ENCODE assay signal across 8 cellular contexts in the genomic region with DNA sequence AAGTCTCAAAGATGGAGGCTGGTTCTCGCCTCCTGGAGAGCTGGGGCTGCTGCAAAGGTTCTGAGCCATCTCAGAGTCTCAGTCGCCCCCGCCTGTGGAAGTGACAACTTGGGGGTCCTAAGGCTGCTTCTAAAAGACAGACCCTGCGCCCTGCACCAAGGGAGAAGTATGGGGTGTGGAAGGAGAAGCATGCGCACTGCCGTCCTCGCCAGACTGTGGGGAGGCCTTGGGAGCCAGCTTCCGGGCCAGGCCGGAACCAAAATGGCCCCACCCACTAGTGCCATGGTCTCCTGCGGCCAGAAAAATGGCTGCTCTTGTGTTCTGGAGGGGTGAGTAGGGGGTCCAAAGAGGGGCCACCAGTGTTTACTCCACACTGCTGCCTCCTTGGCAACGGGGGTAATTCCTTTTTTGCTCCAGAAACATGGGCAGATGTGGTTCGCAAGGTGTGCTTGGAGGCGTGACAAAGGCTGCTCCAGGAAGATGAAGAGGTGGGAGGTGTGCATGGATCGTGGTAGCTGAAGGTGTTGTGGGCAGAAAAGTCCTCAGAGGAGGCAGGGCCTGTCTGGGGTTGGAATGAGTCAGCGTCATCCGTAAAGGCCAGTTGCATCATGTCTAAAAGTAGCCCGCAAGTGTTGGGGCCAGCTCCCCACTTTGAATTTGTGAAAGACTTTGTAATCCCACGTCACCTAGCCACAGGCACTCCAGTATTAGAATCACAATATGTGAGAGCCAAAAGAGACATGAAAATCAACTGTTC.
DNase-seq lines count a peak whose midpoint lies in the region; ATAC-seq and TF ChIP-seq lines count a peak whose summit lies in the region.

No MANE protein-coding gene starts in this region.

- intact Hi-C loops in Calu3 (cut with micrococcal nuclease; ENCODE audit: unreplicated experiment): no loop called here

- H3K27me3 Mint-ChIP-seq in Calu3 (ENCODE audit: unreplicated experiment) (no peaks in the 10 kb centered on the region), progenitor cell of endocrine pancreas (no peaks in the 10 kb centered on the region)

- H3K4me1 Mint-ChIP-seq in Calu3 (ENCODE audit: low read depth, unreplicated experiment): peaks cover 14% of the 10 kb centered on the region
- peaks cover 14% of the 10 kb centered on the region for H3K4me1 Mint-ChIP-seq in progenitor cell of endocrine pancreas (ENCODE audit: low read depth)

- H3K4me3 Mint-ChIP-seq in Calu3 (ENCODE audit: low read depth, unreplicated experiment) (no peak overlapping the region), progenitor cell of endocrine pancreas (ENCODE audit: low read depth) (no peak overlapping the region)

- in situ Hi-C loops in GM13977 (cut with MboI; ENCODE audit: low pct_unique_long_range_greater_than_20kb, low sequenced_read_pairs, unreplicated experiment): no loop called here

- DNase-seq in GM13977 (ENCODE audit: low spot score): peak; percentile 72
- peak; percentile 87 to 90 for DNase-seq in NOMO-1 (lab: John Stamatoyannopoulos, UW; ENCODE audit: unreplicated experiment in 2 of 2)
- peak; percentile 78 for DNase-seq in iris pigment epithelial cell (ENCODE audit: low read depth)
- DNase-seq in Calu3: no peak
- DNase-seq in progenitor cell of endocrine pancreas (ENCODE audit: low spot score, unreplicated experiment): no peak

- peak; percentile 65 for ATAC-seq in HG02571 (IDR thresholded peaks at IDR 0.05; ENCODE audit: unreplicated experiment)
- ATAC-seq in HG03159 (IDR thresholded peaks at IDR 0.05; ENCODE audit: unreplicated experiment): no peak
- ATAC-seq in HG03354 (IDR thresholded peaks at IDR 0.05; ENCODE audit: poor library complexity, severe bottlenecking, unreplicated experiment): no peak

- BruUV-seq in Calu3 (replicated peaks; lab: Mats Ljungman, UMichigan): no TSS peak

- peaks cover 3% of the 10 kb centered on the region for H3K9me3 Mint-ChIP-seq in Calu3 (ENCODE audit: low read depth, unreplicated experiment)
- H3K9me3 Mint-ChIP-seq in progenitor cell of endocrine pancreas (ENCODE audit: low read depth): no peaks in the 10 kb centered on the region

- H3K36me3 Mint-ChIP-seq in Calu3 (ENCODE audit: insufficient read depth, unreplicated experiment): no peaks in the 10 kb centered on the region
- no peaks in the 10 kb centered on the region for H3K36me3 Mint-ChIP-seq in progenitor cell of endocrine pancreas (ENCODE audit: insufficient read depth)

- H3K27ac Mint-ChIP-seq in Calu3 (ENCODE audit: unreplicated experiment) (no peak overlapping the region), progenitor cell of endocrine pancreas (no peak overlapping the region)

- CTCF ChIA-PET in Calu3 (lab: Charles Lee): no interaction called here

- TF ChIP-seq CTCF in GM13977 (IDR thresholded peaks at IDR 0.05; ENCODE audit: extremely low read depth, insufficient read depth, missing control alignments): no peak
- TF ChIP-seq CTCF in Calu3 (IDR thresholded peaks at IDR 0.05; ENCODE audit: unreplicated experiment): no peak
- TF ChIP-seq CTCF in progenitor cell of endocrine pancreas (IDR thresholded peaks at IDR 0.05; ENCODE audit: unreplicated experiment): no peak

Comparison
In these comparisons a context has a peak if more than half of its experiments do, and no peak if none do; other contexts are left out.
1. DNase-seq: peak in GM13977 (single experiment), NOMO-1 (2 of 2) and iris pigment epithelial cell (single experiment); none in Calu3 (single experiment) and progenitor cell of endocrine pancreas (single experiment).